8 cellular contexts compared by ENCODE assay signal in genomic region chr7:146116452-146117219, GRCh38. TPM values are rescaled to one million over a fixed set of nuclear protein-coding genes. Genes with fewer than 3 reads are reported as not detected.
DNase-seq lines count a peak whose midpoint lies in the region; ATAC-seq and TF ChIP-seq lines count a peak whose summit lies in the region.

TSS of gene CNTNAP2 (plus strand) at chr7:146116801. CDS start at chr7:146116877, 76 bp downstream.

- H3K27ac ChIP-seq in heart left ventricle (no peak within 1 kb of the TSS), prostate gland (no peak within 1 kb of the TSS)

- no peak within 1 kb of the TSS for H3K27ac Mint-ChIP-seq in activated T-helper 2 cell treated with anti-CD3 and anti-CD28 coated beads, Interferon-gamma antibody, Interleukin-2, Interleukin-4, amounts not matched to agents 10 μg/mL and 5 μg/mL and 100 μg/mL, durations not matched to agents 14 hours and 24 hours and 36 hours

- ATAC-seq in heart left ventricle = peak in 2 of 4 donors; percentile 36 to 56
- no peak for ATAC-seq in GM18870 (IDR thresholded peaks at IDR 0.05; ENCODE audit: unreplicated experiment)

- H3K4me3 ChIP-seq in heart left ventricle (peak within 1 kb of the TSS; percentile 5 to 57 (median 46)), prostate gland (peak within 1 kb of the TSS; percentile 37 to 41)

- peaks cover 19% of the 10 kb centered on the region for H3K27me3 Mint-ChIP-seq in activated T-helper 2 cell treated with anti-CD3 and anti-CD28 coated beads, Interferon-gamma antibody, Interleukin-2, Interleukin-4, amounts not matched to agents 10 μg/mL and 5 μg/mL and 100 μg/mL, durations not matched to agents 14 hours and 24 hours and 36 hours (ENCODE audit: low read depth)

- no peak for TF ChIP-seq POLR2A in heart left ventricle (IDR thresholded peaks at IDR 0.05)
- TF ChIP-seq POLR2A in prostate gland (IDR thresholded peaks at IDR 0.05) = no peak

- intact Hi-C loops in activated T-helper 2 cell treated with anti-CD3 and anti-CD28 coated beads, Interferon-gamma antibody, Interleukin-2, Interleukin-4, amounts not matched to agents 10 μg/mL and 5 μg/mL and 100 μg/mL, durations not matched to agents 14 hours and 24 hours and 36 hours (cut with micrococcal nuclease) = no loop called here
- intact Hi-C loops in heart left ventricle (cut with DNase I) = no loop called here
- intact Hi-C loops in prostate gland (cut with DNase I) = no loop called here

- no peaks in the 10 kb centered on the region for H3K36me3 Mint-ChIP-seq in activated T-helper 2 cell treated with anti-CD3 and anti-CD28 coated beads, Interferon-gamma antibody, Interleukin-2, Interleukin-4, amounts not matched to agents 10 μg/mL and 5 μg/mL and 100 μg/mL, durations not matched to agents 14 hours and 24 hours and 36 hours (ENCODE audit: low read depth)

- H3K27me3 ChIP-seq in heart left ventricle = peaks cover 0 to 32% (median 19%) of the 10 kb centered on the region in 9 donors
- peaks cover 2% of the 10 kb centered on the region for H3K27me3 ChIP-seq in prostate gland (replicated peaks; ENCODE audit: insufficient read depth)

- H3K9me3 ChIP-seq in heart left ventricle (no peaks in the 10 kb centered on the region), prostate gland (no peaks in the 10 kb centered on the region)

- TF ChIP-seq CTCF in heart left ventricle (IDR thresholded peaks at IDR 0.05) (no peak), prostate gland (IDR thresholded peaks at IDR 0.05) (no peak)

- 1 to 2% (median 1%) methylated on average over 23 to 45 of the region's 45 CpGs for WGBS in heart left ventricle, 4 donors
- 2% methylated on average over 44 of the region's 45 CpGs for WGBS in prostate gland

- H3K4me1 Mint-ChIP-seq in activated T-helper 2 cell treated with anti-CD3 and anti-CD28 coated beads, Interferon-gamma antibody, Interleukin-2, Interleukin-4, amounts not matched to agents 10 μg/mL and 5 μg/mL and 100 μg/mL, durations not matched to agents 14 hours and 24 hours and 36 hours (ENCODE audit: low read depth) = no peaks in the 10 kb centered on the region

- H3K9me3 Mint-ChIP-seq in activated T-helper 2 cell treated with anti-CD3 and anti-CD28 coated beads, Interferon-gamma antibody, Interleukin-2, Interleukin-4, amounts not matched to agents 10 μg/mL and 5 μg/mL and 100 μg/mL, durations not matched to agents 14 hours and 24 hours and 36 hours = no peaks in the 10 kb centered on the region

- H3K36me3 ChIP-seq in heart left ventricle (no peaks in the 10 kb centered on the region), prostate gland (no peaks in the 10 kb centered on the region)

- DNase-seq in GM03348 (ENCODE audit: low spot score) = peak; percentile 50
- peak; percentile 46 for DNase-seq in NCI-H128 (lab: John Stamatoyannopoulos, UW; ENCODE audit: unreplicated experiment)
- no peak for DNase-seq in activated T-helper 2 cell treated with anti-CD3 and anti-CD28 coated beads, Interferon-gamma antibody, Interleukin-2, Interleukin-4, amounts not matched to agents 10 μg/mL and 5 μg/mL and 100 μg/mL, durations not matched to agents 14 hours and 24 hours and 36 hours (ENCODE audit: low spot score)
- DNase-seq in heart left ventricle = peak in 2 of 5 donors; percentile 5 to 59
- peak; percentile 5 for DNase-seq in prostate gland (ENCODE audit: low spot score)
- DNase-seq in NAMALWA (ENCODE audit: low spot score) = no peak
- DNase-seq in stimulated activated CD4-positive, alpha-beta T cell treated with anti-CD3 and anti-CD28 coated beads, Interleukin-15, amount 100 ng/mL, for 24 hours = no peak

- peaks cover 0 to 16% (median 7%) of the 10 kb centered on the region in 12 donors for H3K4me1 ChIP-seq in heart left ventricle
- H3K4me1 ChIP-seq in prostate gland (replicated peaks) = no peaks in the 10 kb centered on the region

- H3K4me3 Mint-ChIP-seq in activated T-helper 2 cell treated with anti-CD3 and anti-CD28 coated beads, Interferon-gamma antibody, Interleukin-2, Interleukin-4, amounts not matched to agents 10 μg/mL and 5 μg/mL and 100 μg/mL, durations not matched to agents 14 hours and 24 hours and 36 hours (ENCODE audit: low read depth) = peak within 1 kb of the TSS; percentile 62

RNA-seq across cellular contexts. Expression of gene CNTNAP2, which starts in this region (rescaled TPM):
- not detected in 2 replicates for total RNA-seq in activated T-helper 2 cell treated with anti-CD3 and anti-CD28 coated beads, Interferon-gamma antibody, Interleukin-2, Interleukin-4, amounts not matched to agents 10 μg/mL and 5 μg/mL and 100 μg/mL, durations not matched to agents 14 hours and 24 hours and 36 hours
- total RNA-seq in heart left ventricle (1 to 10 TPM in 1 of 9 donors, under 1 TPM in 6, not detected in 2; 0.07 to 2.6 (median 0.32) TPM), prostate gland (10 to 100 TPM; 10.6 to 43.7 TPM)
- under 1 TPM in 1 of 2 donors, not detected in 1; 0.01 TPM for polyA plus RNA-seq in heart left ventricle

Comparison
In these comparisons a context has a peak if more than half of its experiments do, and no peak if none do; other contexts are left out.
1. DNase-seq: peak in GM03348 (single experiment), NCI-H128 (single experiment) and prostate gland (single experiment); none in activated T-helper 2 cell treated with anti-CD3 and anti-CD28 coated beads, Interferon-gamma antibody, Interleukin-2, Interleukin-4, amounts not matched to agents 10 μg/mL and 5 μg/mL and 100 μg/mL, durations not matched to agents 14 hours and 24 hours and 36 hours (single experiment), NAMALWA (single experiment) and stimulated activated CD4-positive, alpha-beta T cell treated with anti-CD3 and anti-CD28 coated beads, Interleukin-15, amount 100 ng/mL, for 24 hours (single experiment).